In the genomic region with DNA sequence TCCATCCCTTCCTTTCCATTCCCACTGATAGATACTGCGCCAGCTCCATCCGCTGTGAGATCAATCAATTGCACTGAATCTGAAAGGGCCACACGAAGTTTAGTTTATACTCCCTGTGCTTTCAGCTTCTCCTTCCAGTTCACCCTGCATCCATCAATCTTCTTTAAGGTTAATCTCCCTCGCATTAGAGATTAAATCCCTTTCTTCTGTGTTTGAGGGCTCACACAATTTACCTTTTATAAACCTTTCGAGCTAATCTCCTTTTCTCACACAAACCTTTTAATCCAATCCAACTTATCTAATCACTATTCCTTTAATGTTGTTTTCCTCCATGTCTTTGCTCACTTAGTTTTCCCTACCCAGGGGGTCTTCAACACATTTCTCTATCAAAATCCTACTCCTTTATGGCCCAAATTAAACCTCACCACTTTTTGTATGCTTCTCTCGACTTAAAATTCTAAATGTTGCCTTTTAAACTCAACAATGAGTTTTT, we compare ENCODE assay signal across 31 cellular contexts.
"Had no signal": no experiment of that assay in that cellular context is flagged by ENCODE, and none has a peak within 500 bp of the region (broad histone marks: within the 10 kb centered on the region; RNA-seq: fewer than 3 reads in every experiment).

No MANE protein-coding gene starts in this region.

- ATAC-seq: activated CD8-positive, alpha-beta memory T cell treated with anti-CD3 and anti-CD28 coated beads, Interleukin-2, amount 10 ng/mL, durations not matched to agents 7 days and 5 days; Right ventricle myocardium inferior; SK-N-SH treated with all-trans-retinoic acid at 6 μM for 48 hours; T-cell; T-helper 17 cell had no signal

- H3K4me1 Mint-ChIP-seq: activated CD4-positive, alpha-beta memory T cell treated with anti-CD3 and anti-CD28 coated beads, Interleukin-2, amount 10 ng/mL, durations not matched to agents 7 days and 5 days; activated CD8-positive, alpha-beta memory T cell treated with anti-CD3 and anti-CD28 coated beads, Interleukin-2, amount 10 ng/mL, durations not matched to agents 7 days and 5 days; activated naive CD4-positive, alpha-beta T cell treated with anti-CD3 and anti-CD28 coated beads, Interleukin-2, amount 50 U/mL, for 24 hours; activated naive CD8-positive, alpha-beta T cell treated with anti-CD3 and anti-CD28 coated beads, Interleukin-2, amount 10 ng/mL, durations not matched to agents 7 days and 5 days; T-cell; T-helper 17 cell had no signal

- H3K27ac Mint-ChIP-seq: activated CD4-positive, alpha-beta memory T cell treated with anti-CD3 and anti-CD28 coated beads, Interleukin-2, amount 10 ng/mL, durations not matched to agents 7 days and 5 days; activated CD8-positive, alpha-beta memory T cell treated with anti-CD3 and anti-CD28 coated beads, Interleukin-2, amount 10 ng/mL, durations not matched to agents 7 days and 5 days; activated naive CD4-positive, alpha-beta T cell treated with anti-CD3 and anti-CD28 coated beads, Interleukin-2, amount 50 U/mL, for 24 hours; activated naive CD8-positive, alpha-beta T cell treated with anti-CD3 and anti-CD28 coated beads, Interleukin-2, amount 10 ng/mL, durations not matched to agents 7 days and 5 days; T-cell; T-helper 17 cell had no signal

- H3K36me3 Mint-ChIP-seq: activated CD8-positive, alpha-beta memory T cell treated with anti-CD3 and anti-CD28 coated beads, Interleukin-2, amount 10 ng/mL, durations not matched to agents 7 days and 5 days; activated naive CD4-positive, alpha-beta T cell treated with anti-CD3 and anti-CD28 coated beads, Interleukin-2, amount 50 U/mL, for 24 hours; activated naive CD8-positive, alpha-beta T cell treated with anti-CD3 and anti-CD28 coated beads, Interleukin-2, amount 10 ng/mL, durations not matched to agents 7 days and 5 days; T-cell had no signal

- H3K27me3 Mint-ChIP-seq: activated CD4-positive, alpha-beta memory T cell treated with anti-CD3 and anti-CD28 coated beads, Interleukin-2, amount 10 ng/mL, durations not matched to agents 7 days and 5 days; activated CD8-positive, alpha-beta memory T cell treated with anti-CD3 and anti-CD28 coated beads, Interleukin-2, amount 10 ng/mL, durations not matched to agents 7 days and 5 days; T-cell; T-helper 17 cell had no signal

- DNase-seq: activated CD4-positive, alpha-beta memory T cell treated with anti-CD3 and anti-CD28 coated beads, Interleukin-2, amount 10 ng/mL, durations not matched to agents 7 days and 5 days; activated CD4-positive, alpha-beta T cell treated with anti-CD3 and anti-CD28 coated beads for 1 hour; activated CD4-positive, alpha-beta T cell treated with anti-CD3 and anti-CD28 coated beads for 48 hours; activated CD4-positive, CD25-positive, alpha-beta regulatory T cell; activated CD8-positive, alpha-beta memory T cell treated with anti-CD3 and anti-CD28 coated beads for 24 hours; activated CD8-positive, alpha-beta memory T cell treated with anti-CD3 and anti-CD28 coated beads, Interleukin-2, amount 10 ng/mL, durations not matched to agents 7 days and 5 days; activated CD8-positive, alpha-beta memory T cell treated with anti-CD3 and anti-CD28 coated beads, Interleukin-2, amount 50 U/mL, for 48 hours; activated effector memory CD4-positive, alpha-beta T cell treated with Interleukin-2 at 50 U/mL for 16 hours; activated naive CD4-positive, alpha-beta T cell treated with Interleukin-2 at 50 U/mL for 16 hours; activated naive CD8-positive, alpha-beta T cell treated with anti-CD3 and anti-CD28 coated beads, Interleukin-2, amount 10 ng/mL, durations not matched to agents 7 days and 5 days; activated T-cell treated with anti-CD3 and anti-CD28 coated beads, Interleukin-2, amount 50 U/mL, for 48 hours; amygdala; Karpas-422; KBM-7; NCI-H1105; NCI-H1417 treated with DMSO at 0.1 percent for 48 hours; NCI-H1694; NCI-H1930; NCI-H2081 treated with DMSO at 0.1 percent for 48 hours; NCI-H226; NCI-H446 treated with DMSO at 0.1 percent for 48 hours; NCI-H524; NCI-H69; NK-92 treated with Interleukin-12 subunit alpha and Interleukin-12 subunit beta, amount 100 ng/mL, for 24 hours; PC-9; SIG-M5; T-cell; T-helper 17 cell had no signal

- H3K4me3 Mint-ChIP-seq: activated CD4-positive, alpha-beta memory T cell treated with anti-CD3 and anti-CD28 coated beads, Interleukin-2, amount 10 ng/mL, durations not matched to agents 7 days and 5 days; activated CD8-positive, alpha-beta memory T cell treated with anti-CD3 and anti-CD28 coated beads, Interleukin-2, amount 10 ng/mL, durations not matched to agents 7 days and 5 days; activated naive CD4-positive, alpha-beta T cell treated with anti-CD3 and anti-CD28 coated beads, Interleukin-2, amount 50 U/mL, for 24 hours; activated naive CD8-positive, alpha-beta T cell treated with anti-CD3 and anti-CD28 coated beads, Interleukin-2, amount 10 ng/mL, durations not matched to agents 7 days and 5 days; T-cell; T-helper 17 cell had no signal

- H3K9me3 Mint-ChIP-seq: activated CD4-positive, alpha-beta memory T cell treated with anti-CD3 and anti-CD28 coated beads, Interleukin-2, amount 10 ng/mL, durations not matched to agents 7 days and 5 days; activated naive CD4-positive, alpha-beta T cell treated with anti-CD3 and anti-CD28 coated beads, Interleukin-2, amount 50 U/mL, for 24 hours; activated naive CD8-positive, alpha-beta T cell treated with anti-CD3 and anti-CD28 coated beads, Interleukin-2, amount 10 ng/mL, durations not matched to agents 7 days and 5 days; T-cell had no signal
